ENCODE assay signal across 8 cellular contexts in the genomic region with DNA sequence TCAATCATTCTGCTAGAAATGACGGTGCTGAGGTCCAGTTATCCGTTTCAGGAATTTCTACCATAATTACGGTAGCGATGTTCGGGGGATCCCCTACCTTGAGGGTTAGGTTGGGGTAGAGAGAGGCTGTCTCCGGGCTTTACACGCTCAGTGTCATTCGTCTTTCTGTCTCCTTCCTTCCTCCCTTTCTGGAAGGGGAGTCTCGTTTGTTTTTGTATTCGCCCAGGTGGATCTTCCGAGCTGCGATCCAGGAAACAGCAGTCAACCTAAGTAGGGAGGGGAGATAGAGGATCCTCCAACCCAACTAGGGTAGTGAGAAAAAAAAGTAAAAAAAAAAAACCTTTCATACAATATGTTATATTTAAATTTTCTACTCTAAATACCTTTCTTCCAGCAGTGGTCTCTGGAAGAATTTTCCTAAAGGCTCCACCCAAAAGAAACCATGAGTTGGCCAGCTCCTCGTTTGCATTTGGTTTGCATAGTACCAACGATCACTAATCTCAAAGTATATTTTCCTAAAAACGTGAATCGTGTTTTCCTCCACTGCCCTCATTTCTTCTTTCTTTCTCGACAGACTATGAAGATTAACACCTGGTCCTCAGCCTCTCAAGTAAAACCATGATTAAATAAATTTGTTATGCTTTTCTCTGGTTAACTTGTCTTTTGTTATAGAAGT. TPM values are rescaled to one million over a fixed set of nuclear protein-coding genes. Genes with fewer than 3 reads are reported as not detected.
DNase-seq lines count a peak whose midpoint lies in the region; ATAC-seq, FAIRE-seq and TF ChIP-seq lines count a peak whose summit lies in the region.

No MANE protein-coding gene starts in this region.

- no peak overlapping the region for H4K5ac ChIP-seq in mesendoderm (ENCODE audit: low read length)

- no peak for TF ChIP-seq CTCF in Calu3 (IDR thresholded peaks at IDR 0.05; ENCODE audit: unreplicated experiment)
- TF ChIP-seq CTCF in GM12878 (IDR thresholded peaks at IDR 0.05 in 2 of 3, conservative IDR thresholded peaks at IDR 0.05 in 1 of 3; ENCODE audit: control insufficient read depth in 2 of 3, extremely low read depth in 1 of 3, insufficient read depth in 1 of 3, low read depth in 3 of 3, low read length in 3 of 3) = no peak
- no peak for TF ChIP-seq CTCF in vagina (IDR thresholded peaks at IDR 0.05)

- BruUV-seq in Calu3 (replicated peaks; lab: Mats Ljungman, UMichigan) (TSS peak; percentile 65), GM12878 (replicated peaks; lab: Mats Ljungman, UMichigan) (TSS peak; percentile 93)

- H3K4me3 Mint-ChIP-seq in Calu3 (ENCODE audit: low read depth, unreplicated experiment) = peak overlapping the region; percentile 84

- H3K27ac ChIP-seq in HUES48 (ENCODE audit: low read depth, low read length) (no peak overlapping the region), GM12878 (ENCODE audit: control insufficient read depth, insufficient read depth) (peak overlapping the region; percentile 86), mesendoderm (ENCODE audit: low read depth, low read length) (no peak overlapping the region), vagina (peak overlapping the region; percentile 86)

- H3K36me3 ChIP-seq in HUES48 (ENCODE audit: control insufficient read depth, insufficient read depth, low read length) (no peaks in the 10 kb centered on the region), GM12878 (ENCODE audit: control insufficient read depth in 2 of 2, insufficient read depth in 2 of 2, low read length in 1 of 2) (no peaks in the 10 kb centered on the region), mesendoderm (ENCODE audit: control insufficient read depth, insufficient read depth, low read length) (no peaks in the 10 kb centered on the region), vagina (no peaks in the 10 kb centered on the region)

- H3K27ac Mint-ChIP-seq in Calu3 (ENCODE audit: unreplicated experiment) = peak overlapping the region; percentile 77

- H3K27me3 ChIP-seq in HUES48 (ENCODE audit: control insufficient read depth, insufficient read depth, low read length) (no peaks in the 10 kb centered on the region; the same call in 1 of the 2 replicates), GM12878 (replicated peaks in 1 of 2; ENCODE audit: control insufficient read depth in 2 of 2, insufficient read depth in 2 of 2, low read length in 1 of 2) (no peaks in the 10 kb centered on the region), mesendoderm (ENCODE audit: insufficient read depth, low read length, poor library complexity) (no peaks in the 10 kb centered on the region), vagina (no peaks in the 10 kb centered on the region)

- FAIRE-seq in GM12878 (lab: Jason Lieb, UNC) = no peak

- H3K79me2 ChIP-seq in GM12878 (ENCODE audit: control insufficient read depth, insufficient read depth, low read length) = peaks cover 35% of the 10 kb centered on the region
- no peaks in the 10 kb centered on the region for H3K79me2 ChIP-seq in mesendoderm (ENCODE audit: control insufficient read depth, insufficient read depth, low read length)

- TF ChIP-seq EP300 in GM12878 (IDR thresholded peaks at IDR 0.05; ENCODE audit: borderline replicate concordance in 1 of 2, control insufficient read depth in 1 of 2, low read depth in 2 of 2, low read length in 2 of 2) = no peak

- no peak overlapping the region for H2BK120ac ChIP-seq in mesendoderm (ENCODE audit: low read depth, low read length)

- H3K4ac ChIP-seq in mesendoderm (ENCODE audit: low read depth, low read length) = no peak overlapping the region

- RAD21 ChIA-PET in GM12878 (lab: Charles Lee; ENCODE audit: unreplicated experiment) = interaction anchor here (0.6 to 13.5 kb wide), 14 partner anchors 8 to 1170 kb away, joined by 3 to 441 read pairs (median 6); a partner anchor contains a TSS

- peaks cover 8% of the 10 kb centered on the region for H3K27me3 Mint-ChIP-seq in Calu3 (ENCODE audit: unreplicated experiment)

- H3K9ac ChIP-seq in HUES48 (ENCODE audit: low read depth, low read length) (peak overlapping the region; percentile 35), GM12878 (ENCODE audit: control insufficient read depth, insufficient read depth, low read length) (peak overlapping the region; percentile 90), mesendoderm (ENCODE audit: low read length) (peak overlapping the region; percentile 58)

- H3K9me3 Mint-ChIP-seq in Calu3 (ENCODE audit: low read depth, unreplicated experiment) = no peaks in the 10 kb centered on the region

- H3K9me3 ChIP-seq in HUES48 (ENCODE audit: control insufficient read depth, insufficient read depth, low read length) = no peaks in the 10 kb centered on the region
- H3K9me3 ChIP-seq in GM12878 (replicated peaks; ENCODE audit: control insufficient read depth, insufficient read depth, low read length) = no peaks in the 10 kb centered on the region; the same call in 2 of the 3 replicates
- no peaks in the 10 kb centered on the region for H3K9me3 ChIP-seq in vagina

- CTCF ChIA-PET in Calu3 (lab: Charles Lee) (interaction anchor here (0.7 to 7.2 kb wide), 9 partner anchors 8 to 312 kb away, joined by 3 to 132 read pairs (median 17); no protein-coding TSS in a partner anchor), GM12878 (lab: Yijun Ruan, JAX) (interaction anchor here (1.6 to 39.0 kb wide), 6 partner anchors 10 to 312 kb away, joined by 3 to 2021 read pairs (median 67); a partner anchor contains a TSS)

- in situ Hi-C loops in GM12878 (cut with MboI) = no loop called here

- no peak overlapping the region for H2BK15ac ChIP-seq in mesendoderm (replicated peaks; ENCODE audit: low read depth)

- 2% methylated on average over 17 of the region's 17 CpGs for WGBS in GM12878 (ENCODE audit: insufficient coverage, insufficient replicate concordance, low lambda C conversion rate, missing lambda C conversion rate)
- WGBS in mesendoderm (ENCODE audit: extremely low coverage, insufficient coverage, low lambda C conversion rate) = no CpG with 5 or more reads among the region's 17 CpGs

- ATAC-seq in GM21381 (IDR thresholded peaks at IDR 0.05; ENCODE audit: unreplicated experiment) (peak; percentile 35), GM12878 (peak; percentile 54)

- no peaks in the 10 kb centered on the region for H4K20me1 ChIP-seq in GM12878 (ENCODE audit: control insufficient read depth, insufficient read depth)

- peaks cover 23% of the 10 kb centered on the region for H3K36me3 Mint-ChIP-seq in Calu3 (ENCODE audit: insufficient read depth, unreplicated experiment)

- TF ChIP-seq POLR2A in GM12878 (IDR thresholded peaks at IDR 0.05; ENCODE audit: low read depth, low read length) = no peak
- no peak for TF ChIP-seq POLR2A in vagina (IDR thresholded peaks at IDR 0.05)

- H2BK5ac ChIP-seq in mesendoderm (ENCODE audit: low read length) = no peak overlapping the region

- H3K18ac ChIP-seq in mesendoderm (ENCODE audit: low read length) = peak overlapping the region; percentile 13

- peak overlapping the region; percentile 86 for H2AFZ ChIP-seq in GM12878 (ENCODE audit: control insufficient read depth, low read depth, low read length)

- H3K23ac ChIP-seq in mesendoderm (ENCODE audit: low read length) = no peak overlapping the region

- SMC1A ChIA-PET in GM12878 (lab: Charles Lee; ENCODE audit: uncharacterized antibody, unreplicated experiment) = interaction anchor here (0.7 to 19.3 kb wide), 10 partner anchors 8 to 725 kb away, joined by 3 to 939 read pairs (median 17); a partner anchor contains a TSS

- intact Hi-C loops in Calu3 (cut with micrococcal nuclease; ENCODE audit: unreplicated experiment) (loop anchor here (2.0 kb wide), 1 partner anchor 44 kb away; no protein-coding TSS in a partner anchor), GM12878 (cut with micrococcal nuclease; ENCODE audit: unreplicated experiment) (loop anchor here (2.0 kb wide), 1 partner anchor 64 kb away; no protein-coding TSS in a partner anchor), vagina (cut with DNase I) (loop anchor here (10.0 kb wide), 1 partner anchor 330 kb away; a partner anchor contains a TSS)

- H3K4me3 ChIP-seq in HUES48 (ENCODE audit: low read depth, low read length) (peak overlapping the region; percentile 83), GM12878 (peak overlapping the region; percentile 92), mesendoderm (ENCODE audit: low read length) (peak overlapping the region; percentile 42), vagina (peak overlapping the region; percentile 62 to 94)

- DNase-seq in Calu3 = no peak
- DNase-seq in GM12878 (ENCODE audit: low read depth, low spot score) = no peak
- peak; percentile 31 for DNase-seq in mesendoderm
- no peak for DNase-seq in vagina (ENCODE audit: extremely low spot score in 2 of 2)
- no peak for DNase-seq in NCI-H2081 treated with DMSO at 0.1 percent for 48 hours (lab: John Stamatoyannopoulos, UW)
- no peak for DNase-seq in AG20443 (ENCODE audit: low spot score)

- peak overlapping the region; percentile 99 for H3K4me2 ChIP-seq in GM12878 (ENCODE audit: control insufficient read depth, insufficient read depth)
- H3K4me2 ChIP-seq in mesendoderm (ENCODE audit: low read length) = peak overlapping the region; percentile 66

- peaks cover 33% of the 10 kb centered on the region for H3K4me1 Mint-ChIP-seq in Calu3 (ENCODE audit: low read depth, unreplicated experiment)

- H4K8ac ChIP-seq in mesendoderm (ENCODE audit: low read depth, low read length) = no peak overlapping the region

- no peak overlapping the region for H2AK5ac ChIP-seq in mesendoderm (ENCODE audit: low read length)

- peak overlapping the region; percentile 90 for H3K56ac ChIP-seq in mesendoderm (ENCODE audit: low read length)

- peaks cover 6% of the 10 kb centered on the region for H3K79me1 ChIP-seq in mesendoderm (ENCODE audit: low read length)

- TF ChIP-seq RAD21 in GM12878 (IDR thresholded peaks at IDR 0.05; ENCODE audit: insufficient read depth, low read depth, low read length) = no peak

- POLR2A ChIA-PET in GM12878 (lab: Charles Lee) = interaction anchor here (1.0 to 6.1 kb wide), 11 partner anchors 12 to 95 kb away, joined by 3 to 81 read pairs (median 8); a partner anchor contains a TSS

- H3K4me1 ChIP-seq in HUES48 (ENCODE audit: control insufficient read depth, insufficient read depth, low read length) (peaks cover 13% of the 10 kb centered on the region), GM12878 (ENCODE audit: control insufficient read depth, insufficient read depth, low read length) (peaks cover 20% of the 10 kb centered on the region), mesendoderm (ENCODE audit: control insufficient read depth, low read depth, low read length) (peaks cover 4% of the 10 kb centered on the region), vagina (peaks cover 27% of the 10 kb centered on the region)

RNA-seq across cellular contexts. Expression of a gene that starts 0.6 kb away (rescaled TPM):
- total RNA-seq in Calu3 (2022) = 24.4 and 33.9 TPM in 2 replicates
- total RNA-seq in GM12878 (2013; cell fraction: nucleolus; rRNA removed) = 98.5 and 110 TPM in 2 replicates
- 13.9 and 16.3 TPM in 2 replicates for total RNA-seq in GM12878 (2014; rRNA removed)
- 8.5 and 9.2 TPM in 2 replicates for total RNA-seq in GM12878 (2014; rRNA removed; fragmentation: Illumina TruSeq; extraction: Trizol)
- 33.5 and 38.1 TPM in 2 replicates for total RNA-seq in GM12878 (2021)
- polyA plus RNA-seq in GM12878 (2011; ENCODE audit: low read depth) = 8.3 TPM
- polyA plus RNA-seq in GM12878 (2011; rRNA removed) = 15.9 and 33.9 TPM in 2 replicates
- polyA plus RNA-seq in GM12878 (2011; cell fraction: cytosol; rRNA removed) = 33.1 and 36.7 TPM in 2 replicates
- 55.9 and 60.7 TPM in 2 replicates for polyA plus RNA-seq in GM12878 (2011; cell fraction: nucleus; rRNA removed)
- polyA plus RNA-seq in GM12878 (2012) = 10.1 and 10.7 TPM in 2 replicates
- polyA plus RNA-seq in GM12878 (2014; fragmentation: Illumina TruSeq; extraction: Trizol) = 10.2 and 14.4 TPM in 2 replicates
- 1 to 10 TPM; 2.2 to 5.0 TPM for polyA plus RNA-seq in GM12878 (2014; fragmentation: Nextera tagmentation; extraction: Ambion mirVana)
- polyA plus RNA-seq in GM12878 (2014; rRNA removed) = 23.8 and 28.2 TPM in 2 replicates
- 1 to 10 TPM; 6.0 to 8.2 TPM for polyA plus RNA-seq in GM12878 (2016; fragmentation: Nextera tagmentation; extraction: Ambion mirVana)
- 69.9 and 86.4 TPM in 2 replicates for polyA minus RNA-seq in GM12878 (2011; rRNA and poly(A)+ RNA removed)
- polyA minus RNA-seq in GM12878 (2011; cell fraction: cytosol; rRNA and poly(A)+ RNA removed) = 37.2 and 39.0 TPM in 2 replicates
- 38.8 and 80.3 TPM in 2 replicates for polyA minus RNA-seq in GM12878 (2011; cell fraction: nucleus; rRNA and poly(A)+ RNA removed)
- 6.1 TPM for polyA plus RNA-seq in mesendoderm (2013, experiment 1 of 2)
- 6.1 TPM for polyA plus RNA-seq in mesendoderm (2013, experiment 2 of 2)
- 52.1 TPM for total RNA-seq in vagina

RNA-seq across cellular contexts. Expression of a gene that starts 21.0 kb away (rescaled TPM):
- total RNA-seq in Calu3 (2022) = 101 and 106 TPM in 2 replicates
- total RNA-seq in GM12878 (2013; cell fraction: nucleolus; rRNA removed) = 590 and 594 TPM in 2 replicates
- 36.8 and 43.9 TPM in 2 replicates for total RNA-seq in GM12878 (2014; rRNA removed)
- 36.1 and 37.8 TPM in 2 replicates for total RNA-seq in GM12878 (2014; rRNA removed; fragmentation: Illumina TruSeq; extraction: Trizol)
- 54.5 and 64.5 TPM in 2 replicates for total RNA-seq in GM12878 (2021)
- polyA plus RNA-seq in GM12878 (2011; ENCODE audit: low read depth) = 12.2 TPM
- polyA plus RNA-seq in GM12878 (2011; rRNA removed) = 74.4 and 108 TPM in 2 replicates
- polyA plus RNA-seq in GM12878 (2011; cell fraction: cytosol; rRNA removed) = 22.1 and 23.4 TPM in 2 replicates
- polyA plus RNA-seq in GM12878 (2011; cell fraction: nucleus; rRNA removed) = 82.8 and 85.3 TPM in 2 replicates
- 17.2 and 22.3 TPM in 2 replicates for polyA plus RNA-seq in GM12878 (2012)
- 12.4 and 13.7 TPM in 2 replicates for polyA plus RNA-seq in GM12878 (2014; fragmentation: Illumina TruSeq; extraction: Trizol)
- polyA plus RNA-seq in GM12878 (2014; fragmentation: Nextera tagmentation; extraction: Ambion mirVana) = 10 to 100 TPM in 1 of 2 experiments, 1 to 10 TPM in 1; 2.5 to 11.5 TPM
- 20.5 and 20.6 TPM in 2 replicates for polyA plus RNA-seq in GM12878 (2014; rRNA removed)
- polyA plus RNA-seq in GM12878 (2016; fragmentation: Nextera tagmentation; extraction: Ambion mirVana) = 10 to 100 TPM; 22.3 to 23.2 TPM
- polyA minus RNA-seq in GM12878 (2011; rRNA and poly(A)+ RNA removed) = 148 and 214 TPM in 2 replicates
- polyA minus RNA-seq in GM12878 (2011; cell fraction: cytosol; rRNA and poly(A)+ RNA removed) = 33.7 and 38.1 TPM in 2 replicates
- polyA minus RNA-seq in GM12878 (2011; cell fraction: nucleus; rRNA and poly(A)+ RNA removed) = 161 and 227 TPM in 2 replicates
- 10.9 TPM for polyA plus RNA-seq in mesendoderm (2013, experiment 1 of 2)
- polyA plus RNA-seq in mesendoderm (2013, experiment 2 of 2) = 10.7 TPM
- total RNA-seq in vagina = 90.1 TPM

Comparison
In these comparisons a context has a peak if more than half of its experiments do, and no peak if none do; other contexts are left out.
1. H3K27ac ChIP-seq: peak in GM12878 (single experiment) and vagina (single experiment); none in HUES48 (single experiment) and mesendoderm (single experiment).
2. H3K4me3 ChIP-seq: peak in every context shown above with its lines; median percentile 92 in GM12878; 83 in HUES48; 78 in vagina; 42 in mesendoderm.
3. H3K9ac ChIP-seq: peak in every context shown above with its lines; median percentile 90 in GM12878; 58 in mesendoderm; 35 in HUES48.